In genomic region chr6:135938588-135939215, GRCh38 we compare ENCODE assay signal across 8 cellular contexts.
DNase-seq lines count a peak whose midpoint lies in the region; ATAC-seq, FAIRE-seq and TF ChIP-seq lines count a peak whose summit lies in the region.

No MANE protein-coding gene starts in this region.

- H3K4me3 ChIP-seq in AG09309 (ENCODE audit: control insufficient read depth, low read depth, low read length) (no peak overlapping the region), K562 (no peak overlapping the region)

- no peaks in the 10 kb centered on the region for H3K4me1 ChIP-seq in K562 (replicated peaks in 1 of 2; ENCODE audit: control insufficient read depth in 2 of 2, insufficient read depth in 2 of 2, low read length in 2 of 2)

- H3K36me3 ChIP-seq in K562 (ENCODE audit: control insufficient read depth, insufficient read depth, low read length): no peaks in the 10 kb centered on the region

- TF ChIP-seq CTCF in AG09309 (IDR thresholded peaks at IDR 0.05; ENCODE audit: control insufficient read depth, insufficient read depth, low read depth, low read length, missing control alignments): peak; percentile 49
- peak; percentile 30 to 52 (median 42); a peak in 4 of 6 replicates for TF ChIP-seq CTCF in K562 (IDR thresholded peaks at IDR 0.05 in 2 of 3, conservative IDR thresholded peaks at IDR 0.05 in 1 of 3; ENCODE audit: insufficient read depth in 2 of 3, low read depth in 1 of 3, low read length in 3 of 3)

- peak; percentile 91 for ATAC-seq in K562

- peak; percentile 39 to 53; a peak in 3 of 4 replicates for TF ChIP-seq RAD21 in K562 (CRISPR knock-in tag; conservative IDR thresholded peaks at IDR 0.05 in 1 of 2, IDR thresholded peaks at IDR 0.05 in 1 of 2)

- H3K4me2 ChIP-seq in K562 (ENCODE audit: insufficient read depth, low read length): no peak overlapping the region

- H4K20me1 ChIP-seq in K562 (replicated peaks; ENCODE audit: control insufficient read depth, insufficient read depth, low read length): no peaks in the 10 kb centered on the region

- in situ Hi-C loops in K562 (cut with MboI): no loop called here

- H3K9ac ChIP-seq in K562 (ENCODE audit: insufficient read depth in 1 of 2, low read depth in 2 of 2, low read length in 2 of 2): no peak overlapping the region

- no peak overlapping the region for H3K27ac ChIP-seq in K562 (ENCODE audit: extremely low read depth, low read depth, low read length)
- peak overlapping the region; percentile 27 for H3K27ac ChIP-seq in layer of hippocampus (ENCODE audit: low read depth, low read length)

- no peaks in the 10 kb centered on the region for H3K79me2 ChIP-seq in K562 (ENCODE audit: control insufficient read depth, insufficient read depth, low read length)

- TF ChIP-seq POLR2A in K562 (conservative IDR thresholded peaks at IDR 0.05): no peak

- intact Hi-C loops in K562 (cut with micrococcal nuclease): loop anchor here (10.0 kb wide), 2 partner anchors 286 to 376 kb away; no protein-coding TSS in a partner anchor

- FAIRE-seq in K562 (lab: Jason Lieb, UNC) (no peak), GM19239 (lab: Jason Lieb, UNC) (no peak)

- H3K27me3 ChIP-seq in K562 (ENCODE audit: control insufficient read depth in 2 of 2, insufficient read depth in 2 of 2, low read length in 2 of 2) (no peaks in the 10 kb centered on the region; a peak in 1 of 5 replicates), layer of hippocampus (ENCODE audit: control insufficient read depth, insufficient read depth, low read length) (no peaks in the 10 kb centered on the region)

- H2AFZ ChIP-seq in K562 (ENCODE audit: low read depth, low read length): no peak overlapping the region

- WGBS in K562 (ENCODE audit: insufficient coverage, low coverage, missing lambda C conversion rate): 7% methylated on average over 10 of the region's 10 CpGs

- POLR2A ChIA-PET in K562 (lab: Yijun Ruan, JAX): no interaction called here

- TF ChIP-seq EP300 in K562 (IDR thresholded peaks at IDR 0.05; ENCODE audit: low read length): no peak

- H3K9me3 ChIP-seq in K562 (replicated peaks; ENCODE audit: control insufficient read depth, insufficient read depth, low read depth, low read length): no peaks in the 10 kb centered on the region

- BruUV-seq in K562 (replicated peaks; lab: Mats Ljungman, UMichigan): no TSS peak

- CTCF ChIA-PET in K562 (lab: Yijun Ruan, JAX; ENCODE audit: low intra/inter-chr PET ratio): no interaction called here

- no peaks in the 10 kb centered on the region for H3K9me1 ChIP-seq in K562 (ENCODE audit: control insufficient read depth, insufficient read depth, low read length)

- no peak for DNase-seq in AG09309 (ENCODE audit: low read depth)
- DNase-seq in LHCN-M2 (ENCODE audit: low read depth): peak; percentile 68
- DNase-seq in K562 (ENCODE audit: extremely low read depth in 1 of 4, low spot score in 3 of 4): peak in 2 of 4 experiments; percentile 28 to 32
- no peak for DNase-seq in effector CD4-positive, alpha-beta T cell
- no peak for DNase-seq in germinal center (ENCODE audit: low spot score)
- DNase-seq in NCI-H187 treated with DMSO at 0.1 percent for 48 hours (lab: John Stamatoyannopoulos, UW): no peak
- DNase-seq in GM19239 (ENCODE audit: insufficient read length, low spot score): no peak

TF ChIP-seq in K562, 482 proteins besides CTCF, POLR2A, EP300 and RAD21:
- TF ChIP-seq CHD2 (IDR thresholded peaks at IDR 0.05; ENCODE audit: low read depth, low read length): no peak
- no peak for TF ChIP-seq ZBTB43 (CRISPR knock-in tag; IDR thresholded peaks at IDR 0.05)
- TF ChIP-seq CEBPB (tag; IDR thresholded peaks at IDR 0.05): no peak
- no peak for TF ChIP-seq ZNF140 (CRISPR knock-in tag; IDR thresholded peaks at IDR 0.05)
- no peak for TF ChIP-seq PTRF (tag; IDR thresholded peaks at IDR 0.05)
- TF ChIP-seq HCFC1 (IDR thresholded peaks at IDR 0.05; ENCODE audit: low read depth, low read length): no peak
- TF ChIP-seq MYBL2 (IDR thresholded peaks at IDR 0.05; ENCODE audit: low read depth): no peak
- TF ChIP-seq MYBL2 (CRISPR knock-in tag; IDR thresholded peaks at IDR 0.05; ENCODE audit: borderline replicate concordance): no peak
- TF ChIP-seq ASH1L (IDR thresholded peaks at IDR 0.05; ENCODE audit: borderline replicate concordance, low read depth, partially characterized antibody): no peak
- TF ChIP-seq XRCC3 (IDR thresholded peaks at IDR 0.05): no peak
- no peak for TF ChIP-seq CAMTA2 (CRISPR knock-in tag; conservative IDR thresholded peaks at IDR 0.05)
- TF ChIP-seq RAD51 (IDR thresholded peaks at IDR 0.05; ENCODE audit: borderline replicate concordance, low read depth): no peak
- TF ChIP-seq NCOA6 (IDR thresholded peaks at IDR 0.05): no peak
- no peak for TF ChIP-seq NFE2 (IDR thresholded peaks at IDR 0.05; ENCODE audit: low read depth)
TF ChIP-seq in K562: peak in this region for 0.
